ENCODE assay signal across 8 cellular contexts in the genomic region with DNA sequence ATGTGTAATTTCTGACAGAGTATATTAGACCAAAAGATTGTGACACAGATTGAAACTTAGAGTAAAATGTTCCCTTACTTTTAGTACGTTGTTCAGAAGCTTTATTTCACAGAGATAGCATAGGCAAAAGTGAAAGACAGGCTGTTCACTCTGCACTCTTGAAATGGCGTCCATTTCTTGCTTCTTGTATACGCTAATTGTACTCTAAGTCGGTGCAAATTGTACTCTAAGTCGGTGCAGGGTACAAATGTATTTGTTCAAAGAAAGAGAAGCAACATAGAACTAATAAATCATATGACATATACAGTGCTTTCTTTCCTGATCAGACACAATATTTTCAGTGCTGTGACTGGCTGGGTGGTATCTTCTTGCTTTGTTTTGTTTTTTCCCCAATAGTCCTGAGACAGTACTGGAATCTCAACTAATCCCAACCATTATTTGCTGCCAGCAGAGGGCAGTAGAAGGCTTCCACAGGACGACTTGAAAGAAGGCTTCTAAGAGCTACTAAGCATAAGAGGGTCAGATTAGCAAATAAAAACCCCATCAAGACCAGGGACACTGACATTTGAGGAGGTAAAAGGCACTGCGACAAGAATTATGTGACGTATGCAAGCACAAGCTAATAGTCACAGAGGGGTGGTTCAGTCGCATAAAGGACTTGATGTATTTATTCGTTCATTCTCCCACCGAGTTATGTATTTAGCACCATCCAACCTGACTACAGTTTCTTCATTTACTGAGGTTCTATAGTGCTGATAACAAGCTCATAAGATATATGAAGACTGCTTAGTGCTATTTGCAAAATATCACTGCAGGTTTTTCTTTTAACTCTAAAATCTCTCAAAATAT.
DNase-seq lines count a peak whose midpoint lies in the region; ATAC-seq and TF ChIP-seq lines count a peak whose summit lies in the region.

No MANE protein-coding gene starts in this region.

- ATAC-seq in GM21528 (IDR thresholded peaks at IDR 0.05; ENCODE audit: low FRiP score, unreplicated experiment) (peak; percentile 88), IMR-90 (ENCODE audit: low read depth) (no peak)

- no peak overlapping the region for H3K4me2 ChIP-seq in IMR-90 (ENCODE audit: low read depth, low read length)

- H3K27me3 ChIP-seq in IMR-90 (ENCODE audit: control insufficient read depth, insufficient read depth, low read length) (no peaks in the 10 kb centered on the region), NT2/D1 (ENCODE audit: insufficient read depth, insufficient read length) (no peaks in the 10 kb centered on the region)

- H3K4me3 ChIP-seq in IMR-90 (ENCODE audit: insufficient read depth, low read depth, low read length) = no peak overlapping the region
- no peak overlapping the region for H3K4me3 ChIP-seq in NT2/D1 (ENCODE audit: insufficient read length, low read depth)

- no peaks in the 10 kb centered on the region for H3K9me1 ChIP-seq in IMR-90 (ENCODE audit: insufficient read depth, low read length)

- H2AFZ ChIP-seq in IMR-90 (replicated peaks; ENCODE audit: low read length, poor library complexity) = no peak overlapping the region

- H2BK20ac ChIP-seq in IMR-90 (ENCODE audit: low read depth, low read length) = no peak overlapping the region

- H4K91ac ChIP-seq in IMR-90 (ENCODE audit: insufficient read depth, low read depth, low read length) = no peak overlapping the region

- no peak overlapping the region for H3K14ac ChIP-seq in IMR-90 (replicated peaks; ENCODE audit: low read depth, low read length)

- no peak overlapping the region for H2AK5ac ChIP-seq in IMR-90 (ENCODE audit: low read depth, low read length)

- no peak overlapping the region for H4K5ac ChIP-seq in IMR-90 (ENCODE audit: low read depth, low read length)

- POLR2A ChIA-PET in IMR-90 (lab: Charles Lee; ENCODE audit: unreplicated experiment) = no interaction called here

- TF ChIP-seq RAD21 in IMR-90 (IDR thresholded peaks at IDR 0.05; ENCODE audit: low read length) = peak; percentile 15; the same call in 1 of the 2 replicates

- no peak overlapping the region for H3K9ac ChIP-seq in IMR-90 (ENCODE audit: low read depth, low read length)
- H3K9ac ChIP-seq in NT2/D1 (ENCODE audit: insufficient read length, low read depth) = no peak overlapping the region

- DNase-seq in GM03348 (ENCODE audit: low spot score) = peak; percentile 52
- DNase-seq in IMR-90 = peak; percentile 1
- peak; percentile 55 for DNase-seq in NT2/D1 (ENCODE audit: low read depth, low spot score)
- peak in 48 of 56 donors; percentile 1 to 92 (median 38) for DNase-seq in amygdala (lab: John Stamatoyannopoulos, UW)
- peak; percentile 50 for DNase-seq in iris pigment epithelial cell (ENCODE audit: low read depth)
- DNase-seq in stimulated activated CD4-positive, alpha-beta T cell treated with anti-CD3 and anti-CD28 coated beads, TNF-alpha, amount 100 ng/mL, for 48 hours (ENCODE audit: low read depth in 3 of 3) = peak; percentile 3 to 11 (median 3)
- DNase-seq in cortex of kidney (lab: John Stamatoyannopoulos, UW) = no peak

- H2BK120ac ChIP-seq in IMR-90 (ENCODE audit: low read depth, low read length) = no peak overlapping the region

- no peak overlapping the region for H3K27ac ChIP-seq in IMR-90 (ENCODE audit: insufficient read depth, low read length)

- no peak overlapping the region for H3K56ac ChIP-seq in IMR-90 (ENCODE audit: extremely low read depth, insufficient read depth, low read length)

- peaks cover 2% of the 10 kb centered on the region; the same call in 1 of the 2 replicates for H3K9me3 ChIP-seq in IMR-90 (ENCODE audit: control insufficient read depth, insufficient read depth, low read length)
- H3K9me3 ChIP-seq in NT2/D1 (ENCODE audit: insufficient read depth, low read length) = no peaks in the 10 kb centered on the region

- no TSS peak for BruUV-seq in IMR-90 (replicated peaks; lab: Mats Ljungman, UMichigan)

- intact Hi-C loops in IMR-90 (cut with micrococcal nuclease) = no loop called here

- H4K20me1 ChIP-seq in IMR-90 (ENCODE audit: insufficient read depth, low read length) = no peaks in the 10 kb centered on the region

- H3K18ac ChIP-seq in IMR-90 (ENCODE audit: low read depth, low read length) = no peak overlapping the region

- dilution Hi-C loops in IMR-90 (cut with HindIII; ENCODE audit: low sequenced_read_pairs, unreplicated experiment) = no loop called here

- TF ChIP-seq POLR2A in IMR-90 (IDR thresholded peaks at IDR 0.05; ENCODE audit: low read depth, low read length) = no peak

- no peak overlapping the region for H2BK5ac ChIP-seq in IMR-90 (ENCODE audit: low read depth, low read length, poor library complexity, severe bottlenecking)

- WGBS in IMR-90 (ENCODE audit: extremely low coverage in 2 of 2, insufficient read length in 1 of 2), 2 experiments = 78% methylated on average over 3 of the region's 11 CpGs; no CpG with 5 or more reads in 1 of the 2 experiments

- CTCF ChIA-PET in IMR-90 (lab: Yijun Ruan, JAX) = interaction anchor here (0.6 kb wide), 1 partner anchor 51 kb away, joined by 4 read pairs; no protein-coding TSS in a partner anchor

- no peaks in the 10 kb centered on the region for H3K79me1 ChIP-seq in IMR-90 (ENCODE audit: low read depth in 1 of 2, low read length in 2 of 2)

- H3K36me3 ChIP-seq in IMR-90 (ENCODE audit: control insufficient read depth, insufficient read depth, low read length) (no peaks in the 10 kb centered on the region), NT2/D1 (ENCODE audit: insufficient read depth, insufficient read length, low read length) (no peaks in the 10 kb centered on the region)

- H2BK15ac ChIP-seq in IMR-90 (ENCODE audit: low read depth, low read length) = no peak overlapping the region

- in situ Hi-C loops in IMR-90 (cut with MboI; ENCODE audit: low sequenced_read_pairs) = no loop called here

- H2AK9ac ChIP-seq in IMR-90 (replicated peaks; ENCODE audit: low read depth, low read length, poor library complexity) = no peak overlapping the region

- TF ChIP-seq CTCF in IMR-90 (conservative IDR thresholded peaks at IDR 0.05; ENCODE audit: low read depth, low read length) = peak; percentile 26; the same call in 1 of the 2 replicates

- H3K4ac ChIP-seq in IMR-90 (ENCODE audit: low read depth, low read length) = no peak overlapping the region

- H3K4me1 ChIP-seq in IMR-90 (ENCODE audit: control insufficient read depth, insufficient read depth, low read length) = no peaks in the 10 kb centered on the region
- H3K4me1 ChIP-seq in NT2/D1 (ENCODE audit: insufficient read depth, insufficient read length) = no peaks in the 10 kb centered on the region

- H4K8ac ChIP-seq in IMR-90 (ENCODE audit: low read depth in 2 of 2, low read length in 2 of 2) = no peak overlapping the region

- no peak overlapping the region for H3K23ac ChIP-seq in IMR-90 (ENCODE audit: low read depth, low read length)

TF ChIP-seq in IMR-90, 13 proteins besides CTCF, POLR2A, EP300 and RAD21:
- TF ChIP-seq NFE2L2 (IDR thresholded peaks at IDR 0.05; ENCODE audit: low read depth, low read length) (no peak), RFX5 (IDR thresholded peaks at IDR 0.05; ENCODE audit: low read depth, low read length) (no peak), SMC3 (IDR thresholded peaks at IDR 0.05; ENCODE audit: low read depth, low read length) (no peak), MAFK (IDR thresholded peaks at IDR 0.05; ENCODE audit: low read depth, low read length) (no peak)
- TF ChIP-seq, protein P1, sequence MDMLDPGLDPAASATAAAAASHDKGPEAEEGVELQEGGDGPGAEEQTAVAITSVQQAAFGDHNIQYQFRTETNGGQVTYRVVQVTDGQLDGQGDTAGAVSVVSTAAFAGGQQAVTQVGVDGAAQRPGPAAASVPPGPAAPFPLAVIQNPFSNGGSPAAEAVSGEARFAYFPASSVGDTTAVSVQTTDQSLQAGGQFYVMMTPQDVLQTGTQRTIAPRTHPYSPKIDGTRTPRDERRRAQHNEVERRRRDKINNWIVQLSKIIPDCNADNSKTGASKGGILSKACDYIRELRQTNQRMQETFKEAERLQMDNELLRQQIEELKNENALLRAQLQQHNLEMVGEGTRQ (IDR thresholded peaks at IDR 0.05; ENCODE audit: low read depth, low read length) = no peak
TF ChIP-seq in IMR-90: peak in this region for 0.
